Comparison of ENCODE assay signal across 31 cellular contexts in genomic region chr7:55032069-55032699, GRCh38. TPM values are rescaled to one million over a fixed set of nuclear protein-coding genes. Genes with fewer than 3 reads are reported as not detected.
DNase-seq lines count a peak whose midpoint lies in the region; ATAC-seq and TF ChIP-seq lines count a peak whose summit lies in the region.
"Had no signal": no experiment of that assay in that cellular context is flagged by ENCODE, and none has a peak within 500 bp of the region (broad histone marks: within the 10 kb centered on the region; RNA-seq: fewer than 3 reads in every experiment).

No MANE protein-coding gene starts in this region.

- H3K27ac ChIP-seq in Panc1 (ENCODE audit: low read length) = peak overlapping the region; percentile 31; the same call in 1 of the 2 replicates
- H3K27ac ChIP-seq in sigmoid colon = peak overlapping the region in 3 of 4 donors; percentile 29 to 74 (median 73)
- H3K27ac ChIP-seq: cardiac muscle cell, HL-60, Peyer's patch, prostate gland, SJCRH30 had no signal

- POLR2A ChIA-PET in Panc1 (lab: Charles Lee) = no interaction called here

- DNase-seq in AG20443 (ENCODE audit: low spot score) = peak; percentile 51
- no peak for DNase-seq in Panc1 (ENCODE audit: low read depth, low spot score)
- DNase-seq in fibroblast of mammary gland (ENCODE audit: low read depth) = peak; percentile 44
- DNase-seq in sigmoid colon = no peak
- DNase-seq in Right ventricle myocardium superior = no peak
- DNase-seq in cortex of kidney (lab: John Stamatoyannopoulos, UW) = no peak
- no peak for DNase-seq in NCI-H2227 treated with DMSO at 0.1 percent for 48 hours (lab: John Stamatoyannopoulos, UW)
- DNase-seq in RPMI8226 = no peak
- DNase-seq: activated B cell treated with CpG ODN at 0.5 μM for 24 hours; activated CD4-positive, alpha-beta T cell treated with anti-CD3 and anti-CD28 coated beads, Interleukin-2, amount 50 U/mL, for 1 hour; activated effector memory CD4-positive, alpha-beta T cell treated with anti-CD3 and anti-CD28 coated beads, Interleukin-2, amount 50 U/mL, for 16 hours; activated naive CD8-positive, alpha-beta T cell treated with anti-CD3 and anti-CD28 coated beads for 36 hours; activated T-cell treated with anti-CD3 and anti-CD28 coated beads, Interleukin-2, amount 50 U/mL, for 24 hours; AML-193; aorta; CD4-positive, CD25-positive, alpha-beta regulatory T cell; effector CD8-positive, alpha-beta T cell; H7; Karpas-422; midbrain; naive thymus-derived CD8-positive, alpha-beta T cell; NCI-H1436; NCI-H2081 treated with DMSO at 0.1 percent for 48 hours; Peyer's patch; SJCRH30; stimulated activated CD4-positive, alpha-beta T cell treated with anti-CD3 and anti-CD28 coated beads, Interleukin-15, amount 100 ng/mL, for 24 hours; stimulated activated CD4-positive, alpha-beta T cell treated with anti-CD3 and anti-CD28 coated beads, Interleukin-4, amount 100 ng/mL, for 4 hours; T-helper 1 cell had no signal

- in situ Hi-C loops in Panc1 (cut with HindIII; ENCODE audit: low pct_unique_long_range_greater_than_20kb, low sequenced_read_pairs) = no loop called here

- no peak for ATAC-seq in Panc1
- no peak for ATAC-seq in Right ventricle myocardium superior (ENCODE audit: poor library complexity)
- ATAC-seq: naive thymus-derived CD8-positive, alpha-beta T cell had no signal

- H3K9me3 ChIP-seq in Panc1 (ENCODE audit: control insufficient read depth, insufficient read depth, low read depth, low read length) (no peaks in the 10 kb centered on the region), sigmoid colon (no peaks in the 10 kb centered on the region)
- H3K9me3 ChIP-seq: Peyer's patch, prostate gland had no signal

- no TSS peak for BruUV-seq in Panc1 (replicated peaks; lab: Mats Ljungman, UMichigan)

- CTCF ChIA-PET in Panc1 (lab: Charles Lee) = no interaction called here

- H3K36me3 ChIP-seq in Panc1 (ENCODE audit: control insufficient read depth, insufficient read depth, low read length) (peaks cover 4% of the 10 kb centered on the region; the same call in 1 of the 2 replicates), sigmoid colon (no peaks in the 10 kb centered on the region)
- H3K36me3 ChIP-seq: cardiac muscle cell, Peyer's patch, prostate gland, SJCRH30 had no signal

- WGBS in sigmoid colon, 2 donors = 89 to 93% methylated on average over 9 of the region's 9 CpGs

- no peak for TF ChIP-seq EP300 in sigmoid colon (IDR thresholded peaks at IDR 0.05)

- peaks cover 68% of the 10 kb centered on the region for H3K4me1 ChIP-seq in Panc1 (ENCODE audit: control insufficient read depth, insufficient read depth, low read length)
- peaks cover 0 to 70% (median 54%) of the 10 kb centered on the region in 4 donors for H3K4me1 ChIP-seq in sigmoid colon

- H3K4me3 ChIP-seq in Panc1 (ENCODE audit: low read depth in 2 of 2, low read length in 2 of 2) (no peak overlapping the region), fibroblast of mammary gland (ENCODE audit: control insufficient read depth, low read depth, low read length) (no peak overlapping the region), sigmoid colon (no peak overlapping the region)
- H3K4me3 ChIP-seq: cardiac muscle cell, Peyer's patch, prostate gland, SJCRH30 had no signal

- TF ChIP-seq CTCF in Panc1 (IDR thresholded peaks at IDR 0.05) (no peak), fibroblast of mammary gland (conservative IDR thresholded peaks at IDR 0.05; ENCODE audit: control insufficient read depth, insufficient read depth, low read depth, low read length) (no peak), sigmoid colon (IDR thresholded peaks at IDR 0.05) (no peak)

- intact Hi-C loops in Panc1 (cut with micrococcal nuclease; ENCODE audit: unreplicated experiment) = no loop called here
- intact Hi-C loops in sigmoid colon (cut with DNase I) = no loop called here
- intact Hi-C loops in Right ventricle myocardium superior (cut with DNase I) = no loop called here

- H3K27me3 ChIP-seq in Panc1 (ENCODE audit: control insufficient read depth, insufficient read depth, low read length) (no peaks in the 10 kb centered on the region), sigmoid colon (no peaks in the 10 kb centered on the region)
- H3K27me3 ChIP-seq: cardiac muscle cell, Peyer's patch, SJCRH30 had no signal

- no peak for TF ChIP-seq POLR2A in sigmoid colon (IDR thresholded peaks at IDR 0.05)

RNA-seq across cellular contexts. Expression of gene EGFR, which starts 13.4 kb away (rescaled TPM):
- total RNA-seq in Panc1 (2021; ENCODE audit: unreplicated experiment) (156 TPM), sigmoid colon (10 to 100 TPM; 35.6 to 61.5 (median 40.8) TPM), Right ventricle myocardium superior (10.1 TPM)
- polyA plus RNA-seq in Panc1 (2012; ENCODE audit: insufficient read length) = 68.6 TPM
- polyA plus RNA-seq in sigmoid colon = 10 to 100 TPM in 1 of 3 donors, 1 to 10 TPM in 2; 3.6 to 10.7 (median 5.5) TPM
- total RNA-seq: activated B cell treated with CpG ODN at 0.5 μM for 24 hours; activated naive CD8-positive, alpha-beta T cell treated with anti-CD3 and anti-CD28 coated beads for 36 hours; CD4-positive, CD25-positive, alpha-beta regulatory T cell; naive thymus-derived CD8-positive, alpha-beta T cell had no signal
- polyA plus RNA-seq: CD4-positive, CD25-positive, alpha-beta regulatory T cell; naive thymus-derived CD8-positive, alpha-beta T cell had no signal

Comparison
In these comparisons a context has a peak if more than half of its experiments do, and no peak if none do; other contexts are left out.
1. DNase-seq: peak in AG20443 (single experiment) and fibroblast of mammary gland (single experiment); none in Panc1 (single experiment), sigmoid colon (single experiment), Right ventricle myocardium superior (single experiment), cortex of kidney (single experiment), NCI-H2227 treated with DMSO at 0.1 percent for 48 hours (single experiment) and RPMI8226 (single experiment).